In the genomic region with DNA sequence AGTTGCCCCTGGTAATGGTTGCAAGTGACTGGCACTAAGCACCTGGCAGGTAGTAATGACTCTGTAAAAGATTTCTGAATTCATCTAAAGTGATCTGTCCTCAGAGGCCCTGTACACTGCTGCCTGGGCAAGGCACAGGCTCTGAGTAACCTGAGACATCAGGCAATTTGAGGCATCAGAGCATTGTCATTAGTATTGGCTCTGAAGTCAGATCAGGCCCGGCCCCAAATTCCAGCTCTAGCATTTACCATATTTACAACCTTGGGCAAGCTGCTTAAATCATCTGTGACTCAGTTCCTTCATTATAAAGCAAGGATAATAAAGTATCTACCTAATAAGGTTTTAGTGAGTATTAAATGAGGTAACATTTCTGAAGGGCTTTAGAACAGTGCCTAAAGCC, we compare ENCODE assay signal across 15 cellular contexts. TPM values are rescaled to one million over a fixed set of nuclear protein-coding genes. Genes with fewer than 3 reads are reported as not detected.
DNase-seq lines count a peak whose midpoint lies in the region; ATAC-seq and TF ChIP-seq lines count a peak whose summit lies in the region.
"Had no signal": no experiment of that assay in that cellular context is flagged by ENCODE, and none has a peak within 500 bp of the region (broad histone marks: within the 10 kb centered on the region; RNA-seq: fewer than 3 reads in every experiment).

No MANE protein-coding gene starts in this region.

- H3K9me2 ChIP-seq in PC-3 (replicated peaks; ENCODE audit: low read length) = no peaks in the 10 kb centered on the region

- H4K20me1 ChIP-seq in PC-3 (ENCODE audit: low read length) = no peaks in the 10 kb centered on the region
- no peaks in the 10 kb centered on the region for H4K20me1 ChIP-seq in osteoblast (ENCODE audit: insufficient read depth, low read length)

- H3K36me3 ChIP-seq in PC-3 (ENCODE audit: low read depth, low read length) (no peaks in the 10 kb centered on the region), gastrocnemius medialis (no peaks in the 10 kb centered on the region), osteoblast (ENCODE audit: insufficient read depth, low read length) (no peaks in the 10 kb centered on the region)
- H3K36me3 ChIP-seq: ovary had no signal

- peak; percentile 18 for DNase-seq in NCI-H2029 (lab: John Stamatoyannopoulos, UW)
- DNase-seq in NCI-H2029 treated with DMSO at 0.1 percent for 48 hours (lab: John Stamatoyannopoulos, UW) = no peak
- DNase-seq in PC-3 = peak; percentile 81
- DNase-seq in gastrocnemius medialis = no peak
- DNase-seq in activated CD4-positive, CD25-positive, alpha-beta regulatory T cell treated with anti-CD3 and anti-CD28 coated beads, Interleukin-2, amount 50 U/mL, for 72 hours = no peak
- no peak for DNase-seq in SHP77 (lab: John Stamatoyannopoulos, UW)
- DNase-seq in osteoblast (ENCODE audit: insufficient read length, low spot score, missing footprints) = no peak
- DNase-seq: CD8-positive, alpha-beta memory T cell; cortex of kidney; GOT3; OCI-M1; ovary; stimulated activated CD4-positive, alpha-beta T cell treated with anti-CD3 and anti-CD28 coated beads, Interleukin-12 subunit alpha, Interleukin-12 subunit beta, amount 100 ng/mL, for 4 hours; substantia nigra had no signal

- TF ChIP-seq POLR2A in gastrocnemius medialis (IDR thresholded peaks at IDR 0.05) = no peak

- peak overlapping the region; percentile 40 for H3K27ac ChIP-seq in PC-3 (ENCODE audit: low read length)
- H3K27ac ChIP-seq in gastrocnemius medialis = no peak overlapping the region
- H3K27ac ChIP-seq in osteoblast (ENCODE audit: low read depth, low read length) = no peak overlapping the region
- H3K27ac ChIP-seq: ovary had no signal

- H3K27me3 ChIP-seq in PC-3 (ENCODE audit: low read length) (no peaks in the 10 kb centered on the region), gastrocnemius medialis (no peaks in the 10 kb centered on the region), osteoblast (ENCODE audit: insufficient read depth, low read length) (no peaks in the 10 kb centered on the region)
- H3K27me3 ChIP-seq: ovary had no signal

- H3K4me1 ChIP-seq in PC-3 (ENCODE audit: insufficient read depth, low read length) (peaks cover 59% of the 10 kb centered on the region), gastrocnemius medialis (peaks cover 0 to 15% of the 10 kb centered on the region in 2 donors), osteoblast (ENCODE audit: insufficient read depth, low read length) (peaks cover 48% of the 10 kb centered on the region)

- intact Hi-C loops in PC-3 (cut with micrococcal nuclease) (loop anchor here (5.0 kb wide), 1 partner anchor 237 kb away; no protein-coding TSS in a partner anchor), gastrocnemius medialis (cut with DNase I; ENCODE audit: low total_unique reads) (no loop called here)

- in situ Hi-C loops in gastrocnemius medialis (cut with MboI; ENCODE audit: low sequenced_read_pairs in 4 of 4) = loop anchor here in 2 of 4 donors (25.0 kb wide), 1 partner anchor 1158 kb away; no protein-coding TSS in a partner anchor

- H3K9me3 ChIP-seq in PC-3 (ENCODE audit: low read length) (no peaks in the 10 kb centered on the region), gastrocnemius medialis (no peaks in the 10 kb centered on the region), osteoblast (ENCODE audit: low read depth, low read length) (no peaks in the 10 kb centered on the region)
- H3K9me3 ChIP-seq: ovary had no signal

- POLR2A ChIA-PET in PC-3 (lab: Charles Lee; ENCODE audit: unreplicated experiment) = no interaction called here

- H3F3A ChIP-seq in PC-3 (ENCODE audit: low read length, unreplicated experiment) = no peaks in the 10 kb centered on the region

- H3K4me3 ChIP-seq in PC-3 (ENCODE audit: low read length) (no peak overlapping the region), gastrocnemius medialis (no peak overlapping the region), osteoblast (ENCODE audit: insufficient read depth, low read length) (no peak overlapping the region)
- H3K4me3 ChIP-seq: ovary had no signal

- TF ChIP-seq CTCF in PC-3 (conservative IDR thresholded peaks at IDR 0.05; ENCODE audit: low read depth, low read length) (no peak), gastrocnemius medialis (IDR thresholded peaks at IDR 0.05 in 4 of 5, conservative IDR thresholded peaks at IDR 0.05 in 1 of 5) (no peak), osteoblast (IDR thresholded peaks at IDR 0.05; ENCODE audit: extremely low read depth, low read depth, low read length) (no peak)

- H2AFZ ChIP-seq in PC-3 (ENCODE audit: low read length) (no peak overlapping the region), osteoblast (ENCODE audit: low read length) (no peak overlapping the region)

- CTCF ChIA-PET in PC-3 (lab: Charles Lee) = interaction anchor here (0.6 kb wide), 1 partner anchor 17 kb away, joined by 4 read pairs; the partner anchor contains the start of gene TENT5A

- H3K9ac ChIP-seq in PC-3 (ENCODE audit: low read length) = no peak overlapping the region

- H3K79me2 ChIP-seq in PC-3 (ENCODE audit: low read length) (no peaks in the 10 kb centered on the region), osteoblast (ENCODE audit: insufficient read depth, low read length) (no peaks in the 10 kb centered on the region)

- peak overlapping the region; percentile 20; the same call in 1 of the 2 replicates for H3K4me2 ChIP-seq in PC-3 (ENCODE audit: low read length)
- no peak overlapping the region for H3K4me2 ChIP-seq in osteoblast (ENCODE audit: insufficient read depth, low read length)

- ATAC-seq in PC-3 (peak; percentile 89), esophagus mucosa (peak; percentile 88), gastrocnemius medialis (peak; percentile 54 to 79)

- BruUV-seq in PC-3 (replicated peaks; lab: Mats Ljungman, UMichigan) = no TSS peak

RNA-seq across cellular contexts. Expression of gene TENT5A, which starts 17.4 kb away (rescaled TPM):
- 5.6 and 6.4 TPM in 2 replicates for total RNA-seq in PC-3 (2014; rRNA removed)
- total RNA-seq in esophagus mucosa = 2.9 TPM
- 1 to 10 TPM; 2.4 to 3.1 (median 2.8) TPM for total RNA-seq in gastrocnemius medialis
- 79.6 and 82.9 TPM in 2 replicates for total RNA-seq in osteoblast

Comparison
In these comparisons a context has a peak if more than half of its experiments do, and no peak if none do; other contexts are left out.
1. DNase-seq: peak in NCI-H2029 (single experiment) and PC-3 (single experiment); none in NCI-H2029 treated with DMSO at 0.1 percent for 48 hours (single experiment), gastrocnemius medialis (0 of 2), activated CD4-positive, CD25-positive, alpha-beta regulatory T cell treated with anti-CD3 and anti-CD28 coated beads, Interleukin-2, amount 50 U/mL, for 72 hours (single experiment), SHP77 (0 of 2) and osteoblast (single experiment).
2. RNA of gene TENT5A, which starts 17.4 kb away (total RNA-seq): 79.6 to 82.9 TPM in osteoblast; 5.6 to 6.4 TPM in PC-3, 2.9 TPM in esophagus mucosa (single experiment) and 2.4 to 3.1 TPM in gastrocnemius medialis; every median in the first group is over 10 times any median in the second.
3. Peak in every context shown above with its lines, with median percentiles within 50 percentile points of each other: ATAC-seq.